Comparison of ENCODE assay signal across 18 cellular contexts in genomic region chr13:111401755-111402154, GRCh38.
"Had no signal": no experiment of that assay in that cellular context is flagged by ENCODE, and none has a peak within 500 bp of the region (broad histone marks: within the 10 kb centered on the region; RNA-seq: fewer than 3 reads in every experiment).

No MANE protein-coding gene starts in this region.

- H3K4me3 ChIP-seq: hepatocyte, left ventricle myocardium inferior, lower lobe of right lung, neural progenitor cell, prostate gland, right atrium auricular region, thoracic aorta, tibial nerve, upper lobe of left lung, uterus had no signal

- H3K27me3 ChIP-seq: hepatocyte, neural progenitor cell, right atrium auricular region, tibial nerve, upper lobe of left lung, uterus had no signal

- H3K9ac ChIP-seq: neural progenitor cell had no signal

- DNase-seq: cortex of kidney; effector memory CD8-positive, alpha-beta T cell; kidney; left ventricle myocardium inferior; lower lobe of right lung; nucleus accumbens; stimulated activated CD4-positive, alpha-beta T cell treated with anti-CD3 and anti-CD28 coated beads, Interleukin-4, amount 100 ng/mL, for 4 hours; uterus had no signal

- H3K4me2 ChIP-seq: hepatocyte, neural progenitor cell had no signal

- H3K9me3 ChIP-seq: left ventricle myocardium inferior, lower lobe of right lung, prostate gland, right atrium auricular region, thoracic aorta, tibial nerve, upper lobe of left lung, uterus had no signal

- H3K27ac ChIP-seq: hepatocyte, left ventricle myocardium inferior, lower lobe of right lung, neural progenitor cell, prostate gland, right atrium auricular region, thoracic aorta, tibial nerve, upper lobe of left lung, uterus had no signal

- H3K36me3 ChIP-seq: left ventricle myocardium inferior, lower lobe of right lung, neural progenitor cell, prostate gland, right atrium auricular region, thoracic aorta, tibial nerve, upper lobe of left lung, uterus had no signal

- H3K4me1 ChIP-seq: left ventricle myocardium inferior, lower lobe of right lung, neural progenitor cell, prostate gland, right atrium auricular region, tibial nerve, upper lobe of left lung, uterus had no signal

- ATAC-seq: effector memory CD8-positive, alpha-beta T cell; lower lobe of right lung; natural killer cell treated with Interleukin-12 subunit alpha and Interleukin-12 subunit beta and Interleukin-15 and Interleukin-18, amount 100 ng/mL, for 72 hours; sciatic nerve; stimulated activated memory B cell treated with anti-CD40 and anti-IgM and Interleukin-4, amounts not matched to agents 10 μg/mL and 1 μg/mL and 100 μg/mL, for 72 hours had no signal
